8 cellular contexts compared by ENCODE assay signal in genomic region chr14:60721331-60722162, GRCh38. TPM values are rescaled to one million over a fixed set of nuclear protein-coding genes. Genes with fewer than 3 reads are reported as not detected.
A peak's percentile ranks its signal among the peaks of the same experiment; 100 is the strongest.
DNase-seq lines count a peak whose midpoint lies in the region; ATAC-seq and TF ChIP-seq lines count a peak whose summit lies in the region.

No MANE protein-coding gene starts in this region.

- peaks cover 0 to 2% of the 10 kb centered on the region in 2 donors for H3K9me3 ChIP-seq in lung (ENCODE audit: control insufficient read depth in 2 of 2, insufficient read depth in 1 of 2, low read length in 1 of 2)

- H3K27me3 Mint-ChIP-seq in IgD-negative memory B cell = peaks cover 40% of the 10 kb centered on the region

- H3K27ac ChIP-seq in lung (ENCODE audit: low read depth in 1 of 2, low read length in 1 of 2) = no peak overlapping the region

- no peak overlapping the region for H3K27ac Mint-ChIP-seq in IgD-negative memory B cell

- H3K36me3 ChIP-seq in lung (ENCODE audit: control insufficient read depth in 2 of 2, insufficient read depth in 2 of 2, low read length in 2 of 2) = no peaks in the 10 kb centered on the region

- TF ChIP-seq CTCF in lung (IDR thresholded peaks at IDR 0.05; ENCODE audit: control extremely low read depth, extremely low read depth) = no peak

- DNase-seq in DMS79 treated with DMSO at 0.1 percent for 48 hours (lab: John Stamatoyannopoulos, UW) (peak; percentile 47), dermis blood vessel endothelial cell (peak; percentile 72), lung (ENCODE audit: low spot score) (peak; percentile 38), NCI-H1048 (lab: John Stamatoyannopoulos, UW) (no peak)
- peak; percentile 57 for DNase-seq in activated CD4-positive, alpha-beta T cell treated with anti-CD3 and anti-CD28 coated beads for 48 hours
- DNase-seq in stimulated activated CD8-positive, alpha-beta memory T cell treated with anti-CD3 and anti-CD28 coated beads, Interleukin-2, amount 100 ng/mL, for 1 hour (ENCODE audit: low read depth in 2 of 2) = peak; percentile 30 to 41

- WGBS in lung, 2 donors = 3 to 4% methylated on average over 67 to 74 of the region's 74 CpGs

- H3K4me3 Mint-ChIP-seq in IgD-negative memory B cell = peak overlapping the region; percentile 83 to 94 (median 90)

- H3K4me1 Mint-ChIP-seq in IgD-negative memory B cell = peaks cover 5 to 6% (median 6%) of the 10 kb centered on the region in 3 donors

- no peak overlapping the region for H3K4me3 ChIP-seq in lung

- no peaks in the 10 kb centered on the region for H3K27me3 ChIP-seq in lung (ENCODE audit: control insufficient read depth, insufficient read depth)

- peaks cover 2% of the 10 kb centered on the region for H3K36me3 Mint-ChIP-seq in IgD-negative memory B cell

- peaks cover 0 to 10% of the 10 kb centered on the region in 2 donors for H3K4me1 ChIP-seq in lung (ENCODE audit: control insufficient read depth in 2 of 2, insufficient read depth in 2 of 2, low read length in 2 of 2)

- peak; percentile 27 for ATAC-seq in lung (ENCODE audit: insufficient read depth, low FRiP score)
- no peak for ATAC-seq in GM21423 (IDR thresholded peaks at IDR 0.05; ENCODE audit: unreplicated experiment)

- no peaks in the 10 kb centered on the region for H3K9me3 Mint-ChIP-seq in IgD-negative memory B cell

RNA-seq across cellular contexts. Expression of gene SIX4, which starts 2.6 kb away (rescaled TPM):
- polyA plus RNA-seq in IgD-negative memory B cell = not detected
- total RNA-seq in dermis blood vessel endothelial cell = 0.51 and 1.0 TPM in 2 replicates
- 1 to 10 TPM; 5.2 to 7.1 TPM for total RNA-seq in lung
- 1 to 10 TPM; 1.0 to 1.1 TPM for polyA plus RNA-seq in lung

RNA-seq across cellular contexts. Expression of gene MNAT1, which starts 13.0 kb away (rescaled TPM):
- polyA plus RNA-seq in IgD-negative memory B cell (18.0 TPM), lung (10 to 100 TPM; 16.7 to 17.7 TPM)
- total RNA-seq in dermis blood vessel endothelial cell (52.6 and 59.6 TPM in 2 replicates), lung (10 to 100 TPM; 25.5 to 85.5 TPM)
